Comparison of ENCODE assay signal across 1 cellular context in the genomic region with DNA sequence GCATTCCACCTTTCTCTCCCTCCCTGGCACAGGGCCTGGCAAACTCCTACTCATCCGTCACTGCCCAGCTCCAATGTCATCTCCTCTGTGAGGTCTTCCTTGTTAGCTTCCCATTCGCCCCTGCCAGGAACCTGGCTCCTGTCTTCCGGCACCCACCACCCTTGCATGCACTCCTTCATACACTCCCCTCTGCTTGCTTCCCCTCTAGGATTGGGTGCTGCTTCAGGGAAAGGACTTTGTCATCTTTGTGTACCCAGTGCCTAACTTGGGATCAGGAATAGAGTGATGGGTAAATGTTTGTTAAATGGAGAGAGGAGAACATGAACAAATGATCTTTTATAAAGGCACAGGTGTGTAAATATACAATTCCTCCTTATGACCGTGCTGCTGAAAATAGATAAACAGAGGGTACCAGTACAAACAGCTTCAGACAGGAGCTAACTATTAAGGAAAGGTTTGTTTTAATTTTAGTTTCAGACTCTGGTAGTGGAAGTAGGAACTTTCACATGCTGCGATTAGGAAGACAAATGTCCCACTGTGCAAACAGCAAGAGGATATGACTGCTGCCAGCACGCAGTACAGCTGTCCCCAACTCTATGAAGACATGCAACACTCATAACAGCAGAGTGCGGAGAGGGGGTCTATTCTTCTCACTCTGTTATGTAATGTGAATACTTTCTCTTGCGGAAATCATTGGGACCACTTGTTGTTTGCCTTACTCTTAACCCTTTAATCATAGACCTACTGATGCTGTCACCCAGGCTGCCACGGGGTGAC.
TF ChIP-seq lines count a peak whose summit lies in the region.

No MANE protein-coding gene starts in this region.

TF ChIP-seq in SK-N-SH, 30 proteins besides CTCF, POLR2A, EP300 and RAD21 (continued from another document):
- TF ChIP-seq, protein P1, sequence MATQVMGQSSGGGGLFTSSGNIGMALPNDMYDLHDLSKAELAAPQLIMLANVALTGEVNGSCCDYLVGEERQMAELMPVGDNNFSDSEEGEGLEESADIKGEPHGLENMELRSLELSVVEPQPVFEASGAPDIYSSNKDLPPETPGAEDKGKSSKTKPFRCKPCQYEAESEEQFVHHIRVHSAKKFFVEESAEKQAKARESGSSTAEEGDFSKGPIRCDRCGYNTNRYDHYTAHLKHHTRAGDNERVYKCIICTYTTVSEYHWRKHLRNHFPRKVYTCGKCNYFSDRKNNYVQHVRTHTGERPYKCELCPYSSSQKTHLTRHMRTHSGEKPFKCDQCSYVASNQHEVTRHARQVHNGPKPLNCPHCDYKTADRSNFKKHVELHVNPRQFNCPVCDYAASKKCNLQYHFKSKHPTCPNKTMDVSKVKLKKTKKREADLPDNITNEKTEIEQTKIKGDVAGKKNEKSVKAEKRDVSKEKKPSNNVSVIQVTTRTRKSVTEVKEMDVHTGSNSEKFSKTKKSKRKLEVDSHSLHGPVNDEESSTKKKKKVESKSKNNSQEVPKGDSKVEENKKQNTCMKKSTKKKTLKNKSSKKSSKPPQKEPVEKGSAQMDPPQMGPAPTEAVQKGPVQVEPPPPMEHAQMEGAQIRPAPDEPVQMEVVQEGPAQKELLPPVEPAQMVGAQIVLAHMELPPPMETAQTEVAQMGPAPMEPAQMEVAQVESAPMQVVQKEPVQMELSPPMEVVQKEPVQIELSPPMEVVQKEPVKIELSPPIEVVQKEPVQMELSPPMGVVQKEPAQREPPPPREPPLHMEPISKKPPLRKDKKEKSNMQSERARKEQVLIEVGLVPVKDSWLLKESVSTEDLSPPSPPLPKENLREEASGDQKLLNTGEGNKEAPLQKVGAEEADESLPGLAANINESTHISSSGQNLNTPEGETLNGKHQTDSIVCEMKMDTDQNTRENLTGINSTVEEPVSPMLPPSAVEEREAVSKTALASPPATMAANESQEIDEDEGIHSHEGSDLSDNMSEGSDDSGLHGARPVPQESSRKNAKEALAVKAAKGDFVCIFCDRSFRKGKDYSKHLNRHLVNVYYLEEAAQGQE (IDR thresholded peaks at IDR 0.05; ENCODE audit: low read depth, low read length): no peak
- TF ChIP-seq, protein P2, sequence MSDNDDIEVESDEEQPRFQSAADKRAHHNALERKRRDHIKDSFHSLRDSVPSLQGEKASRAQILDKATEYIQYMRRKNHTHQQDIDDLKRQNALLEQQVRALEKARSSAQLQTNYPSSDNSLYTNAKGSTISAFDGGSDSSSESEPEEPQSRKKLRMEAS (IDR thresholded peaks at IDR 0.05; ENCODE audit: low read depth): no peak
- no peak for TF ChIP-seq TAF1 (IDR thresholded peaks at IDR 0.05; ENCODE audit: borderline replicate concordance, low read depth, low read length)
- TF ChIP-seq, protein P3, sequence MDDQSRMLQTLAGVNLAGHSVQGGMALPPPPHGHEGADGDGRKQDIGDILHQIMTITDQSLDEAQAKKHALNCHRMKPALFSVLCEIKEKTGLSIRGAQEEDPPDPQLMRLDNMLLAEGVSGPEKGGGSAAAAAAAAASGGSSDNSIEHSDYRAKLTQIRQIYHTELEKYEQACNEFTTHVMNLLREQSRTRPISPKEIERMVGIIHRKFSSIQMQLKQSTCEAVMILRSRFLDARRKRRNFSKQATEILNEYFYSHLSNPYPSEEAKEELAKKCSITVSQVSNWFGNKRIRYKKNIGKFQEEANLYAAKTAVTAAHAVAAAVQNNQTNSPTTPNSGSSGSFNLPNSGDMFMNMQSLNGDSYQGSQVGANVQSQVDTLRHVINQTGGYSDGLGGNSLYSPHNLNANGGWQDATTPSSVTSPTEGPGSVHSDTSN (IDR thresholded peaks at IDR 0.05): no peak
- TF ChIP-seq RXRA (IDR thresholded peaks at IDR 0.05; ENCODE audit: borderline replicate concordance, low read depth): no peak
- no peak for TF ChIP-seq GATA2 (CRISPR knock-in tag; IDR thresholded peaks at IDR 0.05)
- no peak for TF ChIP-seq NFIC (IDR thresholded peaks at IDR 0.05; ENCODE audit: borderline replicate concordance)
- TF ChIP-seq FOXM1 (IDR thresholded peaks at IDR 0.05; ENCODE audit: low read depth): no peak
